In genomic region chr5:179762781-179763176, GRCh38 we compare ENCODE assay signal across 1 cellular context.
TF ChIP-seq lines count a peak whose summit lies in the region.

No MANE protein-coding gene starts in this region.

TF ChIP-seq in HEK293, 187 proteins besides CTCF, POLR2A, EP300 and RAD21 (continued from another document):
- 0 out of 2 replicates have a peak, but pooled peaks have one; percentile 9 for TF ChIP-seq PRDM6 (tag by site-specific recombination; IDR thresholded peaks at IDR 0.05)
